Comparison of ENCODE assay signal across 19 cellular contexts in genomic region chr12:27148373-27148772, GRCh38.
DNase-seq lines count a peak whose midpoint lies in the region; ATAC-seq, FAIRE-seq and TF ChIP-seq lines count a peak whose summit lies in the region.
"Had no signal": no experiment of that assay in that cellular context is flagged by ENCODE, and none has a peak within 500 bp of the region (broad histone marks: within the 10 kb centered on the region; RNA-seq: fewer than 3 reads in every experiment).

No MANE protein-coding gene starts in this region.

- no peaks in the 10 kb centered on the region for H4K20me1 ChIP-seq in OCI-LY3 (ENCODE audit: insufficient read depth, low read length)
- no peaks in the 10 kb centered on the region for H4K20me1 ChIP-seq in smooth muscle cell (ENCODE audit: low read depth)

- H3K4me1 Mint-ChIP-seq in HFFc6 (ENCODE audit: low read depth) = peaks cover 12% of the 10 kb centered on the region

- no peak for FAIRE-seq in GM12891 (lab: Jason Lieb, UNC)
- peak; percentile 82 for FAIRE-seq in GM19239 (lab: Jason Lieb, UNC)
- FAIRE-seq: A204.1, D721Med had no signal

- H3K36me3 Mint-ChIP-seq in HFFc6 (ENCODE audit: low read depth) = no peaks in the 10 kb centered on the region

- peak overlapping the region; percentile 12; the same call in 1 of the 2 replicates for H3K4me2 ChIP-seq in OCI-LY3 (ENCODE audit: low read length)
- no peak overlapping the region for H3K4me2 ChIP-seq in smooth muscle cell

- no peaks in the 10 kb centered on the region for H3K27me3 Mint-ChIP-seq in HFFc6 (ENCODE audit: insufficient read depth)
- H3K27me3 Mint-ChIP-seq: CD4-positive, alpha-beta T cell had no signal

- ATAC-seq in HG02885 (IDR thresholded peaks at IDR 0.05; ENCODE audit: poor library complexity, unreplicated experiment) = no peak

- H3K4me1 ChIP-seq in OCI-LY3 (ENCODE audit: low read length) (peaks cover 46% of the 10 kb centered on the region), smooth muscle cell (ENCODE audit: low read depth) (peaks cover 4% of the 10 kb centered on the region)
- H3K4me1 ChIP-seq: Caco-2 had no signal

- TF ChIP-seq CTCF in OCI-LY3 (IDR thresholded peaks at IDR 0.05; ENCODE audit: low read depth, low read length) = no peak
- TF ChIP-seq CTCF in smooth muscle cell (IDR thresholded peaks at IDR 0.05; ENCODE audit: borderline replicate concordance, insufficient read depth, poor library complexity, severe bottlenecking) = no peak
- TF ChIP-seq CTCF in HFFc6 (IDR thresholded peaks at IDR 0.05) = no peak

- H3K4me3 ChIP-seq in OCI-LY3 (ENCODE audit: low read length) = no peak overlapping the region
- no peak overlapping the region for H3K4me3 ChIP-seq in smooth muscle cell

- H3F3A ChIP-seq in smooth muscle cell (ENCODE audit: low read depth) = no peaks in the 10 kb centered on the region

- no peak for TF ChIP-seq POLR2A in GM12891 (IDR thresholded peaks at IDR 0.05; ENCODE audit: low read depth, low read length)

- H3K27me3 ChIP-seq in OCI-LY3 (ENCODE audit: low read depth, low read length) = no peaks in the 10 kb centered on the region
- H3K27me3 ChIP-seq in smooth muscle cell (ENCODE audit: low read depth) = no peaks in the 10 kb centered on the region

- no peaks in the 10 kb centered on the region for H3K9me3 Mint-ChIP-seq in HFFc6
- H3K9me3 Mint-ChIP-seq: CD4-positive, alpha-beta T cell; H9 had no signal

- no peak overlapping the region for H3K9ac ChIP-seq in OCI-LY3 (ENCODE audit: low read length)
- no peak overlapping the region for H3K9ac ChIP-seq in smooth muscle cell (ENCODE audit: low read depth)

- no peaks in the 10 kb centered on the region for H3K36me3 ChIP-seq in OCI-LY3 (replicated peaks; ENCODE audit: low read depth, low read length)
- H3K36me3 ChIP-seq in smooth muscle cell (ENCODE audit: low read depth) = no peaks in the 10 kb centered on the region

- DNase-seq in GM12891 (ENCODE audit: insufficient read length, low spot score) (no peak), GM19239 (ENCODE audit: insufficient read length, low spot score) (no peak), smooth muscle cell (lab: John Stamatoyannopoulos, UW; ENCODE audit: unreplicated experiment) (no peak), HFFc6 (no peak), DMS114 treated with DMSO at 0.1 percent for 48 hours (lab: John Stamatoyannopoulos, UW; ENCODE audit: unreplicated experiment) (no peak)
- DNase-seq: AML-193; Caco-2; CD4-positive, alpha-beta T cell; DMS153; DMS79; GDM1; GOT3; H9; Karpas-422 had no signal

- no peak overlapping the region for H3K4me3 Mint-ChIP-seq in HFFc6
- H3K4me3 Mint-ChIP-seq: CD4-positive, alpha-beta T cell; H9 had no signal

- H3K27ac Mint-ChIP-seq in HFFc6 = no peak overlapping the region
- H3K27ac Mint-ChIP-seq: CD4-positive, alpha-beta T cell had no signal

- no peak overlapping the region for H2AFZ ChIP-seq in OCI-LY3 (ENCODE audit: low read depth, low read length)
- peak overlapping the region; percentile 4 for H2AFZ ChIP-seq in smooth muscle cell (ENCODE audit: low read depth)

- H3K27ac ChIP-seq in OCI-LY3 (ENCODE audit: low read length) = no peak overlapping the region
- H3K27ac ChIP-seq in smooth muscle cell (ENCODE audit: low read depth) = no peak overlapping the region
- H3K27ac ChIP-seq: C4-2B had no signal

- H3K9me3 ChIP-seq in OCI-LY3 (ENCODE audit: insufficient read depth, low read length) = no peaks in the 10 kb centered on the region
- no peaks in the 10 kb centered on the region for H3K9me3 ChIP-seq in smooth muscle cell (replicated peaks; ENCODE audit: low read depth)
- H3K9me3 ChIP-seq: Caco-2 had no signal

- H3K79me2 ChIP-seq in OCI-LY3 (ENCODE audit: low read length) (no peaks in the 10 kb centered on the region), smooth muscle cell (ENCODE audit: low read depth) (no peaks in the 10 kb centered on the region)

TF ChIP-seq in GM12891, 5 proteins besides CTCF, POLR2A, EP300 and RAD21:
- TF ChIP-seq PAX5 (IDR thresholded peaks at IDR 0.05; ENCODE audit: insufficient read depth, low read length, severe bottlenecking) (no peak), SPI1 (IDR thresholded peaks at IDR 0.05; ENCODE audit: low read depth, low read length) (peak; percentile 79)
